Comparison of ENCODE assay signal across 8 cellular contexts in genomic region chr11:30311189-30311588, GRCh38.
"Had no signal": no experiment of that assay in that cellular context is flagged by ENCODE, and none has a peak within 500 bp of the region (broad histone marks: within the 10 kb centered on the region; RNA-seq: fewer than 3 reads in every experiment).

No MANE protein-coding gene starts in this region.

- ATAC-seq: GM23338 had no signal

- H3K4me3 Mint-ChIP-seq: GM23338, H9 had no signal

- H3K4me2 ChIP-seq: GM23338 had no signal

- DNase-seq: H9, HCEC 1CT, IMR-90, KBM-7 had no signal

- H3K27ac Mint-ChIP-seq: GM23338, H9 had no signal

- FAIRE-seq: H1, H54, HTR-8/SVneo had no signal

- H3K4me3 ChIP-seq: GM23338 had no signal

- H3K4me1 Mint-ChIP-seq: GM23338, H9 had no signal

- H2AFZ ChIP-seq: GM23338 had no signal
